In the genomic region with DNA sequence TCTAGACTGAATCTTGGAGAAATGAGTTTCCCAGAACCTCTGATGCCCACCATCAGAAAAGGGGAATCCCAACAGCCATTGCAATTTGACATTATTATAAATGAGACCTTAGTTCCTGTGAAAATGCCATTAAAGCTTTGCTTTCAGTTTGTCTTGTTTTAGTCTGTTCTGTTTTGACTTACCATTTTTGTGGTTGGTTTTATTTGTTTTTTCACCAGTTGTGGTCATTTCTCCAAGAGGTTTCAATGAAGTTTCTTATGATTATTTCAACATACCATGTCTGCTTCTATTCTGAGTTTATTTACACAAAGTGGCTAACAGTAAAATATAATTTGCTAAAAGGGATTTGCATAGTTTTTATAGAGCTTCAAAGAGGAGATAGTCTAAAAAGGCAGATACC, we compare ENCODE assay signal across 19 cellular contexts.
DNase-seq lines count a peak whose midpoint lies in the region; ATAC-seq and TF ChIP-seq lines count a peak whose summit lies in the region.
"Had no signal": no experiment of that assay in that cellular context is flagged by ENCODE, and none has a peak within 500 bp of the region (broad histone marks: within the 10 kb centered on the region; RNA-seq: fewer than 3 reads in every experiment).

No MANE protein-coding gene starts in this region.

- intact Hi-C loops in Right ventricle myocardium inferior (cut with DNase I), result no loop called here

- H3K27ac ChIP-seq in SJSA1, result peak overlapping the region; percentile 16; the same call in 1 of the 2 replicates
- H3K27ac ChIP-seq in effector memory CD4-positive, alpha-beta T cell (ENCODE audit: insufficient read depth, low read length, poor library complexity, severe bottlenecking), result no peak overlapping the region
- H3K27ac ChIP-seq: A549, pancreas had no signal

- DNase-seq in A172 (ENCODE audit: low spot score) (peak; percentile 34), GM03348 (ENCODE audit: low spot score) (peak; percentile 51), SJSA1 (ENCODE audit: low read depth in 1 of 2, low spot score in 2 of 2) (peak in 1 of 2 experiments; percentile 86), fibroblast of mammary gland (ENCODE audit: low read depth) (peak; percentile 62), Right ventricle myocardium inferior (ENCODE audit: missing footprints) (no peak), NCI-H2081 treated with DMSO at 0.1 percent for 48 hours (lab: John Stamatoyannopoulos, UW) (no peak), NCI-H510A treated with DMSO at 0.1 percent for 48 hours (lab: John Stamatoyannopoulos, UW) (no peak)
- DNase-seq in effector memory CD4-positive, alpha-beta T cell, result no peak
- DNase-seq: activated CD4-positive, alpha-beta T cell treated with anti-CD3 and anti-CD28 coated beads for 36 hours; activated naive CD8-positive, alpha-beta T cell treated with anti-CD3 and anti-CD28 coated beads for 36 hours; CD4-positive, alpha-beta T cell; DMS79; NCI-H1417; NCI-H510A; pancreas; right cardiac atrium; stimulated activated CD4-positive, alpha-beta T cell treated with anti-CD3 and anti-CD28 coated beads, Interleukin-15, amount 100 ng/mL, for 24 hours had no signal

- H3K9me3 ChIP-seq in SJSA1 (replicated peaks), result no peaks in the 10 kb centered on the region
- no peaks in the 10 kb centered on the region for H3K9me3 ChIP-seq in effector memory CD4-positive, alpha-beta T cell (ENCODE audit: control insufficient read depth, low read length)
- H3K9me3 ChIP-seq: HAP-1, pancreas had no signal

- H3K36me3 ChIP-seq in SJSA1, result no peaks in the 10 kb centered on the region
- H3K36me3 ChIP-seq in effector memory CD4-positive, alpha-beta T cell (ENCODE audit: control insufficient read depth, insufficient read depth, low read length), result no peaks in the 10 kb centered on the region
- H3K36me3 ChIP-seq: HAP-1, pancreas had no signal

- no peak overlapping the region for H3K4me3 ChIP-seq in SJSA1
- no peak overlapping the region for H3K4me3 ChIP-seq in fibroblast of mammary gland (ENCODE audit: control insufficient read depth, low read depth, low read length)
- H3K4me3 ChIP-seq in effector memory CD4-positive, alpha-beta T cell (ENCODE audit: insufficient read depth, low read depth, low read length, poor library complexity, severe bottlenecking), result no peak overlapping the region
- H3K4me3 ChIP-seq: A549, HAP-1, pancreas had no signal

- ATAC-seq in Right ventricle myocardium inferior, result no peak
- ATAC-seq: A549; activated CD4-positive, alpha-beta T cell treated with anti-CD3 and anti-CD28 coated beads for 36 hours; pancreas; right cardiac atrium had no signal

- H3K27me3 ChIP-seq in SJSA1 (replicated peaks), result peaks cover 8% of the 10 kb centered on the region; the same call in 1 of the 2 replicates
- H3K27me3 ChIP-seq in effector memory CD4-positive, alpha-beta T cell (replicated peaks; ENCODE audit: control insufficient read depth, insufficient read depth, low read length, poor library complexity, severe bottlenecking), result no peaks in the 10 kb centered on the region

- no peak for TF ChIP-seq CTCF in fibroblast of mammary gland (conservative IDR thresholded peaks at IDR 0.05; ENCODE audit: control insufficient read depth, insufficient read depth, low read depth, low read length)

- H3K4me1 ChIP-seq in SJSA1 (replicated peaks), result peaks cover 36% of the 10 kb centered on the region
- no peaks in the 10 kb centered on the region for H3K4me1 ChIP-seq in effector memory CD4-positive, alpha-beta T cell (ENCODE audit: control insufficient read depth, insufficient read depth, low read length, poor library complexity, severe bottlenecking)
- H3K4me1 ChIP-seq: A549, HAP-1, pancreas had no signal

Comparison
In these comparisons a context has a peak if more than half of its experiments do, and no peak if none do; other contexts are left out.
1. DNase-seq: peak in A172 (single experiment), GM03348 (single experiment) and fibroblast of mammary gland (single experiment); none in effector memory CD4-positive, alpha-beta T cell (0 of 3), Right ventricle myocardium inferior (single experiment), NCI-H2081 treated with DMSO at 0.1 percent for 48 hours (single experiment) and NCI-H510A treated with DMSO at 0.1 percent for 48 hours (single experiment).